1 cellular context compared by ENCODE assay signal in the genomic region with DNA sequence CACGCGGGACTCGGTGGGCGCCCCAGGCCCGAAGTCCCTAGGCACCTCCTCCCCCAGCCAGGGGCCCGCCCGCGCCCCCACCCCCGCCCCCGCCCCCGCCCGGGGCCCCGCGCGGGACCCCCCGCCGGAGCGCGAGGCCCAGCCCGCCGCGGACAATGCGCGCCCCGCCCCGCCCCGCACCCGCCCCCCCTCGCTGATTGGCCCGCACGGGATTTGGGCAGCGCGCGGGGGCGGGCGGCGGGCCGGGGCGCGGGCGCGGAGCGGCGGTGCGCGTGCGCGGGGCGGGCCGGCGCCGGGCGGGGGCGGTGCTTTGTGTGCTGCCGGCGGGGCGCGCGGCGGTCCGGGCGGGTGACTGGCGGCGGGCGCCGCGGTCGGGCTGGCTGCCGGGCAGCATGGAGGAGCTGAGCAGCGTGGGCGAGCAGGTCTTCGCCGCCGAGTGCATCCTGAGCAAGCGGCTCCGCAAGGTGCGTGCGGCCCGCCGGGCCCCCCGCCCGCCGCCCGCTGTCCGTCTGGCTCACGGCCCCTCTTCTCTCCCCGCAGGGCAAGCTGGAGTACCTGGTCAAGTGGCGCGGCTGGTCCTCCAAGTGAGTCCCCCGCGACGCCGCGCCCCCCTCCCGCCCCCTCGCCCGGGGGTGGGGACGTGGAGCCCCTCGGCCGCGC.
A peak's percentile ranks its signal among the peaks of the same experiment; 100 is the strongest.
TF ChIP-seq lines count a peak whose summit lies in the region.

A gene (plus strand): TSS at position 305 of the 660 bp plus-strand sequence. CDS start 88 bp downstream, at position 393.

TF ChIP-seq in GM12878, 131 proteins besides CTCF, POLR2A, EP300 and RAD21 (continued from another document):
- TF ChIP-seq, protein P1, sequence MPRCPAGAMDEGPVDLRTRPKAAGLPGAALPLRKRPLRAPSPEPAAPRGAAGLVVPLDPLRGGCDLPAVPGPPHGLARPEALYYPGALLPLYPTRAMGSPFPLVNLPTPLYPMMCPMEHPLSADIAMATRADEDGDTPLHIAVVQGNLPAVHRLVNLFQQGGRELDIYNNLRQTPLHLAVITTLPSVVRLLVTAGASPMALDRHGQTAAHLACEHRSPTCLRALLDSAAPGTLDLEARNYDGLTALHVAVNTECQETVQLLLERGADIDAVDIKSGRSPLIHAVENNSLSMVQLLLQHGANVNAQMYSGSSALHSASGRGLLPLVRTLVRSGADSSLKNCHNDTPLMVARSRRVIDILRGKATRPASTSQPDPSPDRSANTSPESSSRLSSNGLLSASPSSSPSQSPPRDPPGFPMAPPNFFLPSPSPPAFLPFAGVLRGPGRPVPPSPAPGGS (IDR thresholded peaks at IDR 0.05; ENCODE audit: borderline replicate concordance, insufficient read depth, low read depth, low read length, poor library complexity, severe bottlenecking), result no peak
- TF ChIP-seq, protein P2, sequence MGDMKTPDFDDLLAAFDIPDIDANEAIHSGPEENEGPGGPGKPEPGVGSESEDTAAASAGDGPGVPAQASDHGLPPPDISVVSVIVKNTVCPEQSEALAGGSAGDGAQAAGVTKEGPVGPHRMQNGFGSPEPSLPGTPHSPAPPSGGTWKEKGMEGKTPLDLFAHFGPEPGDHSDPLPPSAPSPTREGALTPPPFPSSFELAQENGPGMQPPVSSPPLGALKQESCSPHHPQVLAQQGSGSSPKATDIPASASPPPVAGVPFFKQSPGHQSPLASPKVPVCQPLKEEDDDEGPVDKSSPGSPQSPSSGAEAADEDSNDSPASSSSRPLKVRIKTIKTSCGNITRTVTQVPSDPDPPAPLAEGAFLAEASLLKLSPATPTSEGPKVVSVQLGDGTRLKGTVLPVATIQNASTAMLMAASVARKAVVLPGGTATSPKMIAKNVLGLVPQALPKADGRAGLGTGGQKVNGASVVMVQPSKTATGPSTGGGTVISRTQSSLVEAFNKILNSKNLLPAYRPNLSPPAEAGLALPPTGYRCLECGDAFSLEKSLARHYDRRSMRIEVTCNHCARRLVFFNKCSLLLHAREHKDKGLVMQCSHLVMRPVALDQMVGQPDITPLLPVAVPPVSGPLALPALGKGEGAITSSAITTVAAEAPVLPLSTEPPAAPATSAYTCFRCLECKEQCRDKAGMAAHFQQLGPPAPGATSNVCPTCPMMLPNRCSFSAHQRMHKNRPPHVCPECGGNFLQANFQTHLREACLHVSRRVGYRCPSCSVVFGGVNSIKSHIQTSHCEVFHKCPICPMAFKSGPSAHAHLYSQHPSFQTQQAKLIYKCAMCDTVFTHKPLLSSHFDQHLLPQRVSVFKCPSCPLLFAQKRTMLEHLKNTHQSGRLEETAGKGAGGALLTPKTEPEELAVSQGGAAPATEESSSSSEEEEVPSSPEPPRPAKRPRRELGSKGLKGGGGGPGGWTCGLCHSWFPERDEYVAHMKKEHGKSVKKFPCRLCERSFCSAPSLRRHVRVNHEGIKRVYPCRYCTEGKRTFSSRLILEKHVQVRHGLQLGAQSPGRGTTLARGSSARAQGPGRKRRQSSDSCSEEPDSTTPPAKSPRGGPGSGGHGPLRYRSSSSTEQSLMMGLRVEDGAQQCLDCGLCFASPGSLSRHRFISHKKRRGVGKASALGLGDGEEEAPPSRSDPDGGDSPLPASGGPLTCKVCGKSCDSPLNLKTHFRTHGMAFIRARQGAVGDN (IDR thresholded peaks at IDR 0.05), result no peak
- TF ChIP-seq BMI1 (IDR thresholded peaks at IDR 0.05; ENCODE audit: borderline replicate concordance), result no peak
- TF ChIP-seq MYB (IDR thresholded peaks at IDR 0.05; ENCODE audit: borderline replicate concordance, low read depth, low read length), result no peak
- TF ChIP-seq IKZF1 (conservative IDR thresholded peaks at IDR 0.05), result peak; percentile 65; the same call in 1 of the 2 replicates
- peak in 1 of 2 experiments; percentile 85; a peak in 2 of 3 replicates for TF ChIP-seq EGR1 (IDR thresholded peaks at IDR 0.05; ENCODE audit: borderline replicate concordance in 1 of 2, low read depth in 2 of 2, low read length in 2 of 2)
- TF ChIP-seq MEF2A (IDR thresholded peaks at IDR 0.05; ENCODE audit: insufficient read depth, low read depth, low read length), result no peak
- TF ChIP-seq NBN (IDR thresholded peaks at IDR 0.05), result no peak
- no peak for TF ChIP-seq FOXK2 (IDR thresholded peaks at IDR 0.05)
- TF ChIP-seq NR2F1 (conservative IDR thresholded peaks at IDR 0.05), result 0 out of 2 replicates have a peak, but pooled peaks have one; percentile 10
- TF ChIP-seq, protein P3, sequence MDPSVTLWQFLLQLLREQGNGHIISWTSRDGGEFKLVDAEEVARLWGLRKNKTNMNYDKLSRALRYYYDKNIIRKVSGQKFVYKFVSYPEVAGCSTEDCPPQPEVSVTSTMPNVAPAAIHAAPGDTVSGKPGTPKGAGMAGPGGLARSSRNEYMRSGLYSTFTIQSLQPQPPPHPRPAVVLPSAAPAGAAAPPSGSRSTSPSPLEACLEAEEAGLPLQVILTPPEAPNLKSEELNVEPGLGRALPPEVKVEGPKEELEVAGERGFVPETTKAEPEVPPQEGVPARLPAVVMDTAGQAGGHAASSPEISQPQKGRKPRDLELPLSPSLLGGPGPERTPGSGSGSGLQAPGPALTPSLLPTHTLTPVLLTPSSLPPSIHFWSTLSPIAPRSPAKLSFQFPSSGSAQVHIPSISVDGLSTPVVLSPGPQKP (IDR thresholded peaks at IDR 0.05; ENCODE audit: low read depth, low read length), result no peak
- no peak for TF ChIP-seq CREB1 (IDR thresholded peaks at IDR 0.05; ENCODE audit: low read depth)
